ENCODE assay signal across 26 cellular contexts in genomic region chr13:110836600-110836903, GRCh38.
"Had no signal": no experiment of that assay in that cellular context is flagged by ENCODE, and none has a peak within 500 bp of the region (broad histone marks: within the 10 kb centered on the region; RNA-seq: fewer than 3 reads in every experiment).

No MANE protein-coding gene starts in this region.

- H3K9me3 ChIP-seq: gastroesophageal sphincter, heart left ventricle, lower lobe of right lung, ovary, stomach, tibial artery had no signal

- H3K27ac ChIP-seq: epithelial cell of prostate, foreskin keratinocyte, gastroesophageal sphincter, heart left ventricle, lower lobe of right lung, ovary, stomach, tibial artery had no signal

- H3K4me1 ChIP-seq: gastroesophageal sphincter, heart left ventricle, lower lobe of right lung, tibial artery had no signal

- H3K4me3 ChIP-seq: gastroesophageal sphincter, heart left ventricle, lower lobe of right lung, ovary, stomach, tibial artery had no signal

- FAIRE-seq: urothelium cell line had no signal

- H3K27me3 ChIP-seq: ovary had no signal

- H3K36me3 ChIP-seq: gastroesophageal sphincter, heart left ventricle, lower lobe of right lung, ovary, stomach, tibial artery had no signal

- ATAC-seq: esophagus mucosa; foreskin keratinocyte; gastroesophageal sphincter; heart left ventricle; left colon; left ventricle myocardium superior; lower lobe of right lung; natural killer cell; sciatic nerve; stimulated activated effector memory CD8-positive, alpha-beta T cell treated with anti-CD3 and anti-CD28 coated beads, Interleukin-12 subunit alpha, Interleukin-12 subunit beta, amount 100 ng/mL, for 72 hours had no signal

- DNase-seq: cerebellar nuclear complex; cortex of kidney; foreskin keratinocyte; heart left ventricle; hypothalamus; immature natural killer cell; islet precursor cell; kidney glomerular epithelial cell; left colon; left ventricle myocardium superior; lower lobe of right lung; natural killer cell; occipital lobe; ovary; retina; stimulated activated CD4-positive, alpha-beta T cell treated with anti-CD3 and anti-CD28 coated beads, Interleukin-2, amount 100 ng/mL, for 24 hours; stimulated activated CD4-positive, alpha-beta T cell treated with anti-CD3 and anti-CD28 coated beads, Interleukin-4, amount 100 ng/mL, for 24 hours; stimulated activated naive CD4-positive, alpha-beta T cell treated with Interleukin-2 at 50 U/mL for 16 hours; stomach; tibial artery had no signal
